In the genomic region with DNA sequence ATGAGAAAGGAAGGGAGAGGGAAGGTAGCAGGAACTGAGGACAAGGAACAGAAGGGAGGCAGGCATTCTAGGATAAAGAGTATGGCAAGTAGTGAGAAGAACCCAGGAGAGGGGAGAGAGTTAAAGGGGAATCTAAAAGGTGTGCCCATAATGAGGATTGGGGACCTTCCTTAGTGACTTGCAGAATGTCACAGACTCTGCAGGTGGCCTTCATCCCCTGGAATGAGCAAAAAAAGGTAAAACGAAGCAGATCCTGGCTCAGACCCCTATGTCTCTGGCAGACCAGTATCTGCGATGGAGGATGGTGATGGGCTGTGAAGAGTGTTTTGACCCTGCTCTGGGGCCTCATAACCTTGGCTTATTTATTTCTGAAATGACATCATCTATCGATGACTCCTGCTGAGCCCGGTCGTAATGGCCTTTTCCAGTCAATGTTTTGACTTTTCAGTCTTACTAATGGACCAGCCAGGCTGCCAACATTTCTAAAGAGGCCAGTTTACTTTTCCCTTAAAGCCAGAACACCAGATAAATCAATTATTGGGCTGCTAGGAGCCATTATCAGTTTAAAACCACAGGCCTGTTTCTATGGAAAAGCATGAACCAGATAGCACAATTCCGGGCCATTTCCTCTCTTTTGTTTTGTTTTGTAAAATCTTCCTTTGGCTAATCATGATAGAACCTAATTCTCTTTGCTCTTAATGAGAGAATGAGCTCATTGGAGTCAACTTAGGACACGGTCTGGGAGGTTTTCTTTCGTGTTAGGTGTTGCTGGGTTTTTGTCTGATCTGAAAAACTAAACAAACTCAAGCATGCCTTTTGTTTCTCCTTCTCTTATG, we compare ENCODE assay signal across 17 cellular contexts. TPM values are rescaled to one million over a fixed set of nuclear protein-coding genes. Genes with fewer than 3 reads are reported as not detected.
DNase-seq lines count a peak whose midpoint lies in the region; ATAC-seq and TF ChIP-seq lines count a peak whose summit lies in the region.
"Had no signal": no experiment of that assay in that cellular context is flagged by ENCODE, and none has a peak within 500 bp of the region (broad histone marks: within the 10 kb centered on the region; RNA-seq: fewer than 3 reads in every experiment).

No MANE protein-coding gene starts in this region.

- TF ChIP-seq POLR2A in vagina (IDR thresholded peaks at IDR 0.05): no peak

- WGBS in endodermal cell (ENCODE audit: insufficient coverage in 1 of 2, insufficient read length in 1 of 2), 2 experiments: 76 to 81% methylated on average over 5 to 8 of the region's 8 CpGs

- H3K36me3 Mint-ChIP-seq in endodermal cell (ENCODE audit: low read depth): no peaks in the 10 kb centered on the region

- H3K4me3 ChIP-seq in cardiac muscle cell (peak overlapping the region; percentile 86), endodermal cell (ENCODE audit: low read length) (peak overlapping the region; percentile 43), muscle layer of duodenum (ENCODE audit: low read depth in 1 of 2, low read length in 2 of 2) (peak overlapping the region in 1 of 2 donors; percentile 17), vagina (peak overlapping the region; percentile 20 to 80)

- H3K27me3 ChIP-seq in cardiac muscle cell: peaks cover 11% of the 10 kb centered on the region
- H3K27me3 ChIP-seq in endodermal cell (ENCODE audit: control insufficient read depth, insufficient read depth, low read length, poor library complexity, severe bottlenecking): peaks cover 39% of the 10 kb centered on the region
- peaks cover 5% of the 10 kb centered on the region for H3K27me3 ChIP-seq in muscle layer of duodenum (ENCODE audit: low read depth, low read length)
- no peaks in the 10 kb centered on the region for H3K27me3 ChIP-seq in vagina

- no peaks in the 10 kb centered on the region for H3K9me3 ChIP-seq in cardiac muscle cell (ENCODE audit: low read depth)
- H3K9me3 ChIP-seq in endodermal cell (ENCODE audit: control insufficient read depth, low read length): no peaks in the 10 kb centered on the region
- no peaks in the 10 kb centered on the region for H3K9me3 ChIP-seq in muscle layer of duodenum (ENCODE audit: control insufficient read depth in 1 of 2, low read length in 2 of 2)
- H3K9me3 ChIP-seq in vagina: no peaks in the 10 kb centered on the region

- H3K36me3 ChIP-seq in cardiac muscle cell (no peaks in the 10 kb centered on the region), endodermal cell (ENCODE audit: control insufficient read depth, insufficient read depth, low read length) (no peaks in the 10 kb centered on the region), muscle layer of duodenum (ENCODE audit: control insufficient read depth in 1 of 2, insufficient read depth in 2 of 2, low read length in 2 of 2) (no peaks in the 10 kb centered on the region), vagina (no peaks in the 10 kb centered on the region)

- DNase-seq in cardiac muscle cell (ENCODE audit: low read depth in 1 of 2, low spot score in 1 of 2) (no peak), left ventricle myocardium superior (no peak), endodermal cell (no peak), vagina (ENCODE audit: extremely low spot score in 2 of 2) (no peak), NCI-H1092 treated with DMSO at 0.1 percent for 48 hours (lab: John Stamatoyannopoulos, UW) (no peak), posterior cingulate gyrus (no peak)
- DNase-seq: cerebellar nuclear complex; DMS 273 treated with DMSO at 0.1 percent for 48 hours; foreskin keratinocyte; NCI-H226; SHP77; stimulated activated CD4-positive, alpha-beta T cell treated with anti-CD3 and anti-CD28 coated beads, Interleukin-1b, Interleukin-23, amount 100 ng/mL, for 48 hours; stimulated activated naive CD8-positive, alpha-beta T cell treated with anti-CD3 and anti-CD28 coated beads, Interleukin-15, Interleukin-2, amounts not matched to agents 100 U/mL and 50 U/mL, for 24 hours had no signal

- peak overlapping the region; percentile 98 for H3K27ac ChIP-seq in cardiac muscle cell
- no peak overlapping the region for H3K27ac ChIP-seq in endodermal cell (ENCODE audit: low read depth, low read length)
- peak overlapping the region; percentile 41 for H3K27ac ChIP-seq in muscle layer of duodenum (ENCODE audit: low read length)
- H3K27ac ChIP-seq in vagina: peak overlapping the region; percentile 97
- H3K27ac ChIP-seq: foreskin keratinocyte had no signal

- peaks cover 43% of the 10 kb centered on the region for H3K27me3 Mint-ChIP-seq in endodermal cell (ENCODE audit: insufficient read depth)

- no peak overlapping the region for H3K9ac ChIP-seq in endodermal cell (ENCODE audit: extremely low read depth, low read length, poor library complexity, severe bottlenecking)

- no peak overlapping the region for H3K4me3 Mint-ChIP-seq in endodermal cell
- H3K4me3 Mint-ChIP-seq: activated T-helper 1 cell treated with anti-CD3 and anti-CD28 coated beads, Interleukin-12 subunit alpha, Interleukin-12 subunit beta, Interleukin-2, Interleukin-4 antibody, amounts not matched to agents 30 ng/mL and 10 ng/mL and 1 ng/mL, durations not matched to agents 14 hours and 24 hours and 36 hours had no signal

- TF ChIP-seq CTCF in cardiac muscle cell (IDR thresholded peaks at IDR 0.05; ENCODE audit: low read depth, low read length): no peak
- TF ChIP-seq CTCF in endodermal cell (conservative IDR thresholded peaks at IDR 0.05): no peak
- TF ChIP-seq CTCF in vagina (IDR thresholded peaks at IDR 0.05): no peak

- H3K4me1 Mint-ChIP-seq in endodermal cell: peaks cover 3% of the 10 kb centered on the region

- no peak overlapping the region for H3K27ac Mint-ChIP-seq in endodermal cell
- H3K27ac Mint-ChIP-seq: activated T-helper 1 cell treated with anti-CD3 and anti-CD28 coated beads, Interleukin-12 subunit alpha, Interleukin-12 subunit beta, Interleukin-2, Interleukin-4 antibody, amounts not matched to agents 30 ng/mL and 10 ng/mL and 1 ng/mL, durations not matched to agents 14 hours and 24 hours and 36 hours had no signal

- H3K4me1 ChIP-seq in cardiac muscle cell (ENCODE audit: low read depth) (peaks cover 32% of the 10 kb centered on the region), endodermal cell (ENCODE audit: control insufficient read depth, insufficient read depth, low read length) (no peaks in the 10 kb centered on the region), muscle layer of duodenum (ENCODE audit: control insufficient read depth in 1 of 2, insufficient read depth in 2 of 2, low read length in 2 of 2) (peaks cover 12 to 23% of the 10 kb centered on the region in 2 donors), vagina (peaks cover 38% of the 10 kb centered on the region)
- H3K4me1 ChIP-seq: foreskin keratinocyte had no signal

- no peaks in the 10 kb centered on the region for H3K9me3 Mint-ChIP-seq in endodermal cell
- H3K9me3 Mint-ChIP-seq: activated T-helper 1 cell treated with anti-CD3 and anti-CD28 coated beads, Interleukin-12 subunit alpha, Interleukin-12 subunit beta, Interleukin-2, Interleukin-4 antibody, amounts not matched to agents 30 ng/mL and 10 ng/mL and 1 ng/mL, durations not matched to agents 14 hours and 24 hours and 36 hours had no signal

- intact Hi-C loops in left ventricle myocardium superior (cut with micrococcal nuclease): no loop called here
- intact Hi-C loops in vagina (cut with DNase I): loop anchor here (5.0 to 10.0 kb wide), 3 partner anchors 58 to 1718 kb away; a partner anchor contains a TSS
- intact Hi-C loops in posterior cingulate gyrus (cut with DNase I): loop anchor here (5.0 kb wide), 1 partner anchor 58 kb away; no protein-coding TSS in a partner anchor

- ATAC-seq in left ventricle myocardium superior (no peak), HG03520 (IDR thresholded peaks at IDR 0.05; ENCODE audit: unreplicated experiment) (no peak)
- ATAC-seq: foreskin keratinocyte; HCT116; stimulated activated naive CD8-positive, alpha-beta T cell treated with anti-CD3 and anti-CD28 coated beads, Interleukin-15, Interleukin-2, amounts not matched to agents 100 U/mL and 50 U/mL, for 24 hours had no signal

RNA-seq across cellular contexts. Expression of a gene that starts 3.1 kb away (rescaled TPM):
- total RNA-seq in cardiac muscle cell (61.4 and 75.7 TPM in 2 replicates), left ventricle myocardium superior (205 TPM), endodermal cell (1 to 10 TPM; 3.6 to 7.1 TPM), vagina (21.1 TPM)
- 168 and 219 TPM in 2 replicates for polyA plus RNA-seq in cardiac muscle cell
- 1.9 TPM for polyA plus RNA-seq in endodermal cell (2013, experiment 1 of 2)
- polyA plus RNA-seq in endodermal cell (2013, experiment 2 of 2): 2.6 TPM
- total RNA-seq: foreskin keratinocyte had no signal
- polyA plus RNA-seq: foreskin keratinocyte had no signal
